Comparison of ENCODE assay signal across 1 cellular context in genomic region chrX:84907324-84907946, GRCh38.
TF ChIP-seq lines count a peak whose summit lies in the region.

No MANE protein-coding gene starts in this region.

TF ChIP-seq in GM23338, 12 proteins besides CTCF, POLR2A, EP300 and RAD21 (continued from another document):
- no peak for TF ChIP-seq REST (IDR thresholded peaks at IDR 0.05; ENCODE audit: unreplicated experiment)
- no peak for TF ChIP-seq NANOG (IDR thresholded peaks at IDR 0.05; ENCODE audit: borderline replicate concordance)
- TF ChIP-seq CREB1 (CRISPR knock-in tag; IDR thresholded peaks at IDR 0.05; ENCODE audit: low read depth), result no peak
- TF ChIP-seq, protein P1, sequence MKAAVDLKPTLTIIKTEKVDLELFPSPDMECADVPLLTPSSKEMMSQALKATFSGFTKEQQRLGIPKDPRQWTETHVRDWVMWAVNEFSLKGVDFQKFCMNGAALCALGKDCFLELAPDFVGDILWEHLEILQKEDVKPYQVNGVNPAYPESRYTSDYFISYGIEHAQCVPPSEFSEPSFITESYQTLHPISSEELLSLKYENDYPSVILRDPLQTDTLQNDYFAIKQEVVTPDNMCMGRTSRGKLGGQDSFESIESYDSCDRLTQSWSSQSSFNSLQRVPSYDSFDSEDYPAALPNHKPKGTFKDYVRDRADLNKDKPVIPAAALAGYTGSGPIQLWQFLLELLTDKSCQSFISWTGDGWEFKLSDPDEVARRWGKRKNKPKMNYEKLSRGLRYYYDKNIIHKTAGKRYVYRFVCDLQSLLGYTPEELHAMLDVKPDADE (IDR thresholded peaks at IDR 0.05), result no peak
- TF ChIP-seq EZH2phosphoT487 (IDR thresholded peaks at IDR 0.05; ENCODE audit: unreplicated experiment), result no peak
TF ChIP-seq in GM23338: peak in this region for 0.
